Comparison of ENCODE assay signal across 1 cellular context in genomic region chr20:51522207-51522606, GRCh38.
TF ChIP-seq lines count a peak whose summit lies in the region.

No MANE protein-coding gene starts in this region.

TF ChIP-seq in GM12878, 131 proteins besides CTCF, POLR2A, EP300 and RAD21 (continued from another document):
- TF ChIP-seq BACH1 (IDR thresholded peaks at IDR 0.05; ENCODE audit: borderline replicate concordance) (no peak), SMAD5 (IDR thresholded peaks at IDR 0.05; ENCODE audit: low read depth) (no peak), GABPA (IDR thresholded peaks at IDR 0.05; ENCODE audit: low read depth) (no peak), CEBPB (IDR thresholded peaks at IDR 0.05; ENCODE audit: borderline replicate concordance in 1 of 2, low read depth in 2 of 2, low read length in 2 of 2) (no peak), GATAD2B (conservative IDR thresholded peaks at IDR 0.05; ENCODE audit: low read depth) (no peak), ATF3 (IDR thresholded peaks at IDR 0.05; ENCODE audit: borderline replicate concordance, extremely low read depth, low read depth, low read length) (no peak), KAT2A (conservative IDR thresholded peaks at IDR 0.05; ENCODE audit: control insufficient read depth, low read depth, low read length) (no peak)
TF ChIP-seq in GM12878: peak in this region for 0.
